ENCODE assay signal across 8 cellular contexts in genomic region chr3:184241447-184242296, GRCh38. TPM values are rescaled to one million over a fixed set of nuclear protein-coding genes. Genes with fewer than 3 reads are reported as not detected.
A peak's percentile ranks its signal among the peaks of the same experiment; 100 is the strongest.
DNase-seq lines count a peak whose midpoint lies in the region; ATAC-seq and TF ChIP-seq lines count a peak whose summit lies in the region.

No MANE protein-coding gene starts in this region.

- no peak overlapping the region for H3K4me2 ChIP-seq in SK-N-SH

- 97% methylated on average over 23 of the region's 46 CpGs for WGBS in SK-N-SH (ENCODE audit: low lambda C conversion rate)

- no peak overlapping the region for H2AFZ ChIP-seq in SK-N-SH (ENCODE audit: low read depth)

- H3K36me3 ChIP-seq in right atrium auricular region (peaks cover 34% of the 10 kb centered on the region), SK-N-SH (replicated peaks in 1 of 2; ENCODE audit: control insufficient read depth in 1 of 2, insufficient read depth in 2 of 2, low read length in 1 of 2) (peaks cover 4 to 38% of the 10 kb centered on the region in 2 experiments), iPS-15b (ENCODE audit: control insufficient read depth, insufficient read depth, low read length) (peaks cover 27% of the 10 kb centered on the region)

- no peaks in the 10 kb centered on the region for H3K9me2 ChIP-seq in SK-N-SH

- H4K20me1 ChIP-seq in SK-N-SH (ENCODE audit: insufficient read depth): 0 out of 2 replicates have a peak, but pooled peaks cover 11% of the 10 kb centered on the region

- TF ChIP-seq CTCF in right atrium auricular region (IDR thresholded peaks at IDR 0.05): peak in 1 of 2 donors; percentile 61
- peak; percentile 27 for TF ChIP-seq CTCF in SK-N-SH (IDR thresholded peaks at IDR 0.05)

- peaks cover 2% of the 10 kb centered on the region; the same call in 1 of the 2 replicates for H3K79me2 ChIP-seq in SK-N-SH (ENCODE audit: insufficient read depth)

- H3K27me3 ChIP-seq in right atrium auricular region: no peaks in the 10 kb centered on the region
- H3K27me3 ChIP-seq in SK-N-SH (ENCODE audit: insufficient read depth): no peaks in the 10 kb centered on the region
- H3K27me3 ChIP-seq in iPS-15b (ENCODE audit: control insufficient read depth, insufficient read depth, low read length): no peaks in the 10 kb centered on the region

- H3K4me1 ChIP-seq in right atrium auricular region (peaks cover 0 to 11% of the 10 kb centered on the region in 2 donors), SK-N-SH (ENCODE audit: control insufficient read depth in 1 of 2, insufficient read depth in 2 of 2, low read depth in 1 of 2, low read length in 1 of 2) (no peaks in the 10 kb centered on the region; a peak in 1 of 4 replicates), iPS-15b (ENCODE audit: control insufficient read depth, insufficient read depth, low read length) (no peaks in the 10 kb centered on the region)

- no peak overlapping the region for H3K9ac ChIP-seq in SK-N-SH
- H3K9ac ChIP-seq in iPS-15b (ENCODE audit: low read depth, low read length): no peak overlapping the region

- ATAC-seq in Right ventricle myocardium superior (ENCODE audit: poor library complexity) (peak; percentile 80), GM21367 (IDR thresholded peaks at IDR 0.05; ENCODE audit: unreplicated experiment) (no peak), GM18519 (IDR thresholded peaks at IDR 0.05; ENCODE audit: low FRiP score, unreplicated experiment) (no peak), GM21381 (IDR thresholded peaks at IDR 0.05; ENCODE audit: unreplicated experiment) (no peak)

- intact Hi-C loops in Right ventricle myocardium superior (cut with DNase I): no loop called here

- peak; percentile 62 for DNase-seq in Right ventricle myocardium superior
- no peak for DNase-seq in right atrium auricular region (ENCODE audit: low spot score)
- peak; percentile 61 for DNase-seq in SK-N-SH
- DNase-seq in HCEC 1CT: no peak

- TF ChIP-seq RAD21 in SK-N-SH (IDR thresholded peaks at IDR 0.05; ENCODE audit: low read length): peak; percentile 57

- H3K4me3 ChIP-seq in right atrium auricular region (no peak overlapping the region), SK-N-SH (ENCODE audit: low read depth in 2 of 2, low read length in 1 of 2) (no peak overlapping the region), iPS-15b (ENCODE audit: low read depth, low read length) (peak overlapping the region; percentile 49)

- no peak for TF ChIP-seq EP300 in SK-N-SH (IDR thresholded peaks at IDR 0.05; ENCODE audit: borderline replicate concordance in 1 of 2, low read depth in 1 of 2, low read length in 1 of 2)

- no peaks in the 10 kb centered on the region for H3F3A ChIP-seq in SK-N-SH (replicated peaks; ENCODE audit: insufficient read depth)

- H3K9me3 ChIP-seq in right atrium auricular region (no peaks in the 10 kb centered on the region), SK-N-SH (no peaks in the 10 kb centered on the region), iPS-15b (ENCODE audit: control insufficient read depth, insufficient read depth, low read length) (no peaks in the 10 kb centered on the region)

- POLR2A ChIA-PET in SK-N-SH (lab: Yijun Ruan, JAX): interaction anchor here (0.9 to 1.2 kb wide), 2 partner anchors 9 to 12 kb away, joined by 3 read pairs; no protein-coding TSS in a partner anchor

- no peak overlapping the region for H3K27ac ChIP-seq in right atrium auricular region
- no peak overlapping the region for H3K27ac ChIP-seq in SK-N-SH (ENCODE audit: low read depth in 2 of 2, low read length in 1 of 2)

- CTCF ChIA-PET in SK-N-SH (lab: Yijun Ruan, JAX): interaction anchor here (0.9 to 3.6 kb wide), 8 partner anchors 8 to 346 kb away, joined by 3 to 18 read pairs (median 6); partner anchors contain the start of genes EEF1AKMT4 and VWA5B2

TF ChIP-seq in SK-N-SH, 30 proteins besides CTCF, POLR2A, EP300 and RAD21:
- TF ChIP-seq POLR2AphosphoS5 (IDR thresholded peaks at IDR 0.05; ENCODE audit: low read depth, low read length): no peak
- TF ChIP-seq RXRA (IDR thresholded peaks at IDR 0.05; ENCODE audit: borderline replicate concordance, low read depth): no peak
- TF ChIP-seq FOXM1 (IDR thresholded peaks at IDR 0.05; ENCODE audit: low read depth): no peak
- no peak for TF ChIP-seq YY1 (IDR thresholded peaks at IDR 0.05; ENCODE audit: low read depth)
- peak; percentile 34; the same call in 1 of the 2 replicates for TF ChIP-seq SMC3 (IDR thresholded peaks at IDR 0.05; ENCODE audit: low read depth, low read length)
- TF ChIP-seq TEAD4 (IDR thresholded peaks at IDR 0.05; ENCODE audit: borderline replicate concordance, insufficient read depth): no peak

RNA-seq across cellular contexts. Expression of gene ALG3, which starts 7.1 kb away (rescaled TPM):
- 14.9 TPM for total RNA-seq in Right ventricle myocardium superior
- total RNA-seq in right atrium auricular region: 10 to 100 TPM; 50.6 to 50.8 TPM
- polyA plus RNA-seq in SK-N-SH (2012; rRNA removed): 66.0 and 71.4 TPM in 2 replicates
- polyA plus RNA-seq in SK-N-SH (2012; cell fraction: cytosol; rRNA removed): 31.2 and 49.1 TPM in 2 replicates
- polyA plus RNA-seq in SK-N-SH (2012; cell fraction: nucleus; rRNA removed): 92.0 and 100 TPM in 2 replicates

RNA-seq across cellular contexts. Expression of gene EEF1AKMT4, which starts 7.8 kb away (rescaled TPM):
- total RNA-seq in Right ventricle myocardium superior (1.6 TPM), right atrium auricular region (1 to 10 TPM; 2.1 TPM)
- polyA plus RNA-seq in SK-N-SH (2012; rRNA removed): 7.2 and 9.3 TPM in 2 replicates
- polyA plus RNA-seq in SK-N-SH (2012; cell fraction: cytosol; rRNA removed): 6.1 and 7.2 TPM in 2 replicates
- polyA plus RNA-seq in SK-N-SH (2012; cell fraction: nucleus; rRNA removed): 3.6 and 4.6 TPM in 2 replicates

RNA-seq across cellular contexts. Expression of gene VWA5B2, which starts 12.3 kb away (rescaled TPM):
- total RNA-seq in Right ventricle myocardium superior (not detected), right atrium auricular region (not detected)
- 0.08 and 0.19 TPM in 2 replicates for polyA plus RNA-seq in SK-N-SH (2012; rRNA removed)
- 0.05 and 0.20 TPM in 2 replicates for polyA plus RNA-seq in SK-N-SH (2012; cell fraction: cytosol; rRNA removed)
- 0.98 and 1.8 TPM in 2 replicates for polyA plus RNA-seq in SK-N-SH (2012; cell fraction: nucleus; rRNA removed)

RNA-seq across cellular contexts. Expression of gene CAMK2N2, which starts 19.7 kb away (rescaled TPM):
- total RNA-seq in Right ventricle myocardium superior (not detected), right atrium auricular region (not detected)
- 0.89 and 2.2 TPM in 2 replicates for polyA plus RNA-seq in SK-N-SH (2012; rRNA removed)
- 1.7 and 2.4 TPM in 2 replicates for polyA plus RNA-seq in SK-N-SH (2012; cell fraction: cytosol; rRNA removed)
- 1.2 and 1.8 TPM in 2 replicates for polyA plus RNA-seq in SK-N-SH (2012; cell fraction: nucleus; rRNA removed)

RNA-seq across cellular contexts. Expression of gene ECE2, which starts 34.1 kb away (rescaled TPM):
- total RNA-seq in Right ventricle myocardium superior (not detected), right atrium auricular region (1 to 10 TPM in 1 of 2 donors, not detected in 1; 1.6 TPM)
- polyA plus RNA-seq in SK-N-SH (2012; rRNA removed): 0.03 and 0.16 TPM in 2 replicates
- 0.03 TPM in 1 of 2 replicates, not detected in the other for polyA plus RNA-seq in SK-N-SH (2012; cell fraction: cytosol; rRNA removed)
- 0.11 and 0.18 TPM in 2 replicates for polyA plus RNA-seq in SK-N-SH (2012; cell fraction: nucleus; rRNA removed)

Comparison
In these comparisons a context has a peak if more than half of its experiments do, and no peak if none do; other contexts are left out.
1. DNase-seq: peak in Right ventricle myocardium superior (single experiment) and SK-N-SH (single experiment); none in right atrium auricular region (single experiment) and HCEC 1CT (single experiment).